ENCODE assay signal across 9 cellular contexts in genomic region chrX:1491851-1492349, GRCh38. TPM values are rescaled to one million over a fixed set of nuclear protein-coding genes. Genes with fewer than 3 reads are reported as not detected.
A peak's percentile ranks its signal among the peaks of the same experiment; 100 is the strongest.
DNase-seq lines count a peak whose midpoint lies in the region; ATAC-seq and TF ChIP-seq lines count a peak whose summit lies in the region.
"Had no signal": no experiment of that assay in that cellular context is flagged by ENCODE, and none has a peak within 500 bp of the region (broad histone marks: within the 10 kb centered on the region; RNA-seq: fewer than 3 reads in every experiment).

No MANE protein-coding gene starts in this region.

- H3K27me3 ChIP-seq in right atrium auricular region, result no peaks in the 10 kb centered on the region

- peak overlapping the region; percentile 69 for H3K27ac Mint-ChIP-seq in activated T-helper 2 cell treated with anti-CD3 and anti-CD28 coated beads, Interferon-gamma antibody, Interleukin-2, Interleukin-4, amounts not matched to agents 10 μg/mL and 5 μg/mL and 100 μg/mL, durations not matched to agents 14 hours and 24 hours and 36 hours
- no peak overlapping the region for H3K27ac Mint-ChIP-seq in neural crest cell (ENCODE audit: unreplicated experiment)

- peaks cover 43% of the 10 kb centered on the region for H3K36me3 Mint-ChIP-seq in activated T-helper 2 cell treated with anti-CD3 and anti-CD28 coated beads, Interferon-gamma antibody, Interleukin-2, Interleukin-4, amounts not matched to agents 10 μg/mL and 5 μg/mL and 100 μg/mL, durations not matched to agents 14 hours and 24 hours and 36 hours (ENCODE audit: low read depth)
- peaks cover 3% of the 10 kb centered on the region for H3K36me3 Mint-ChIP-seq in neural crest cell (ENCODE audit: low read depth)

- peak overlapping the region; percentile 21 for H3K4me3 ChIP-seq in GM12875 (ENCODE audit: low read depth, low read length)
- no peak overlapping the region for H3K4me3 ChIP-seq in right atrium auricular region

- H3K9me3 Mint-ChIP-seq in activated T-helper 2 cell treated with anti-CD3 and anti-CD28 coated beads, Interferon-gamma antibody, Interleukin-2, Interleukin-4, amounts not matched to agents 10 μg/mL and 5 μg/mL and 100 μg/mL, durations not matched to agents 14 hours and 24 hours and 36 hours, result peaks cover 22% of the 10 kb centered on the region
- H3K9me3 Mint-ChIP-seq in neural crest cell, result peaks cover 8% of the 10 kb centered on the region

- H3K27me3 Mint-ChIP-seq in activated T-helper 2 cell treated with anti-CD3 and anti-CD28 coated beads, Interferon-gamma antibody, Interleukin-2, Interleukin-4, amounts not matched to agents 10 μg/mL and 5 μg/mL and 100 μg/mL, durations not matched to agents 14 hours and 24 hours and 36 hours (ENCODE audit: low read depth), result no peaks in the 10 kb centered on the region
- peaks cover 3% of the 10 kb centered on the region for H3K27me3 Mint-ChIP-seq in neural crest cell (ENCODE audit: low read depth)

- TF ChIP-seq CTCF in GM12875 (IDR thresholded peaks at IDR 0.05; ENCODE audit: borderline replicate concordance, insufficient read depth, low read depth, low read length) (no peak), neural crest cell (conservative IDR thresholded peaks at IDR 0.05) (no peak), right atrium auricular region (IDR thresholded peaks at IDR 0.05) (no peak)

- no peak overlapping the region for H3K4me3 Mint-ChIP-seq in activated T-helper 2 cell treated with anti-CD3 and anti-CD28 coated beads, Interferon-gamma antibody, Interleukin-2, Interleukin-4, amounts not matched to agents 10 μg/mL and 5 μg/mL and 100 μg/mL, durations not matched to agents 14 hours and 24 hours and 36 hours (ENCODE audit: low read depth)
- H3K4me3 Mint-ChIP-seq in neural crest cell, result peak overlapping the region; percentile 77

- no peaks in the 10 kb centered on the region for H3K36me3 ChIP-seq in right atrium auricular region

- H3K4me1 ChIP-seq in right atrium auricular region, result no peaks in the 10 kb centered on the region

- ATAC-seq in GM21447 (IDR thresholded peaks at IDR 0.05; ENCODE audit: unreplicated experiment), result peak; percentile 73
- peak; percentile 83 for ATAC-seq in HG03521 (IDR thresholded peaks at IDR 0.05; ENCODE audit: unreplicated experiment)

- peaks cover 34% of the 10 kb centered on the region for H3K4me1 Mint-ChIP-seq in activated T-helper 2 cell treated with anti-CD3 and anti-CD28 coated beads, Interferon-gamma antibody, Interleukin-2, Interleukin-4, amounts not matched to agents 10 μg/mL and 5 μg/mL and 100 μg/mL, durations not matched to agents 14 hours and 24 hours and 36 hours (ENCODE audit: low read depth)
- H3K4me1 Mint-ChIP-seq in neural crest cell, result peaks cover 8% of the 10 kb centered on the region

- no peaks in the 10 kb centered on the region for H3K9me3 ChIP-seq in right atrium auricular region

- no peak overlapping the region for H3K27ac ChIP-seq in right atrium auricular region

- peak; percentile 62 for DNase-seq in activated T-helper 2 cell treated with anti-CD3 and anti-CD28 coated beads, Interferon-gamma antibody, Interleukin-2, Interleukin-4, amounts not matched to agents 10 μg/mL and 5 μg/mL and 100 μg/mL, durations not matched to agents 14 hours and 24 hours and 36 hours (ENCODE audit: low spot score)
- DNase-seq in neural crest cell (ENCODE audit: low read depth, low spot score) (peak; percentile 34), NOMO-1 treated with DMSO at 0.1 percent for 48 hours (lab: John Stamatoyannopoulos, UW; ENCODE audit: unreplicated experiment) (no peak), right atrium auricular region (ENCODE audit: low spot score) (no peak), epidermal melanocyte (ENCODE audit: insufficient read length, low spot score) (no peak)

- intact Hi-C loops in activated T-helper 2 cell treated with anti-CD3 and anti-CD28 coated beads, Interferon-gamma antibody, Interleukin-2, Interleukin-4, amounts not matched to agents 10 μg/mL and 5 μg/mL and 100 μg/mL, durations not matched to agents 14 hours and 24 hours and 36 hours (cut with micrococcal nuclease), result no loop called here

RNA-seq across cellular contexts. Expression of gene ASMTL, which starts 39.2 kb away (rescaled TPM):
- 41.8 and 42.6 TPM in 2 replicates for total RNA-seq in activated T-helper 2 cell treated with anti-CD3 and anti-CD28 coated beads, Interferon-gamma antibody, Interleukin-2, Interleukin-4, amounts not matched to agents 10 μg/mL and 5 μg/mL and 100 μg/mL, durations not matched to agents 14 hours and 24 hours and 36 hours
- total RNA-seq in neural crest cell (37.4 and 38.9 TPM in 2 replicates), right atrium auricular region (10 to 100 TPM; 20.1 to 31.9 TPM)

RNA-seq across cellular contexts. Expression of gene P2RY8, which starts 45.1 kb away (rescaled TPM):
- 33.1 and 34.5 TPM in 2 replicates for total RNA-seq in activated T-helper 2 cell treated with anti-CD3 and anti-CD28 coated beads, Interferon-gamma antibody, Interleukin-2, Interleukin-4, amounts not matched to agents 10 μg/mL and 5 μg/mL and 100 μg/mL, durations not matched to agents 14 hours and 24 hours and 36 hours
- total RNA-seq in neural crest cell, result not detected in 2 replicates
- 1 to 10 TPM in 1 of 2 donors, under 1 TPM in 1; 0.93 to 1.3 TPM for total RNA-seq in right atrium auricular region
- total RNA-seq: temporal lobe had no signal

Comparison
In these comparisons a context has a peak if more than half of its experiments do, and no peak if none do; other contexts are left out.
1. DNase-seq: peak in activated T-helper 2 cell treated with anti-CD3 and anti-CD28 coated beads, Interferon-gamma antibody, Interleukin-2, Interleukin-4, amounts not matched to agents 10 μg/mL and 5 μg/mL and 100 μg/mL, durations not matched to agents 14 hours and 24 hours and 36 hours (single experiment) and neural crest cell (single experiment); none in NOMO-1 treated with DMSO at 0.1 percent for 48 hours (single experiment), right atrium auricular region (single experiment) and epidermal melanocyte (single experiment).
2. RNA of gene P2RY8, which starts 45.1 kb away (total RNA-seq): 33.1 to 34.5 TPM in activated T-helper 2 cell treated with anti-CD3 and anti-CD28 coated beads, Interferon-gamma antibody, Interleukin-2, Interleukin-4, amounts not matched to agents 10 μg/mL and 5 μg/mL and 100 μg/mL, durations not matched to agents 14 hours and 24 hours and 36 hours; 0.93 to 1.3 TPM in right atrium auricular region and not detected in neural crest cell; every median in the first group is over 10 times any median in the second.